8 cellular contexts compared by ENCODE assay signal in the genomic region with DNA sequence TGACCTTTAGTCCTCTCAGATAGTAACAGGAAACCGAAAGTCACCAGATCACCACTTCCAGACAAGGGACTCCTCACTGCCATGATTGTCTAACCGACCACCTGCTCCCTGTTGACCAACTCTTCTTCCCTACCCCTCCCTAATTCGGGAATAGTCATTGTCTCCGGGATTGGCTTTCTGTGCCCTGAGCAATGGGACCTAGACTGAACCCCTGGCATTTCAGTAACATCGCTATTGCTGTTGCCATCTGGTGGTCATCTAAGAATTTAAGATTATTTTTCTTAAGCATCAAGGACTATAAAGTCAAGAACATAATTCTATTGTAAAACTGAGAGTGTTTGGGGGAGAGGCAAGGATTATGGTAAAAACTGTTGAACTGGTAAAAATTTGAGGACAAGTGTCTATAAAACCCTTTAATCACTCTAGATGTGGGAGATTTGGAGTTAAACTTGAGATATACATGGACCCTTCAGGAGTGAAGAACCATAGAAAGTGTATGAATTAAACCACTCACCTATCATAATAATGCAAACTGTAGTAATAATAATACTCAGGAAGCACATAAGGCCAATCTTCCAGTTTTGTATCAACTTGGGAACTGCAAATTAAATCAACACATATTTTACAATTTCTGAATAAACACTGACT. TPM values are rescaled to one million over a fixed set of nuclear protein-coding genes. Genes with fewer than 3 reads are reported as not detected.
DNase-seq lines count a peak whose midpoint lies in the region; ATAC-seq and TF ChIP-seq lines count a peak whose summit lies in the region.

No MANE protein-coding gene starts in this region.

- H3K27me3 Mint-ChIP-seq in activated T-helper 2 cell treated with anti-CD3 and anti-CD28 coated beads, Interferon-gamma antibody, Interleukin-2, Interleukin-4, amounts not matched to agents 10 μg/mL and 5 μg/mL and 100 μg/mL, durations not matched to agents 14 hours and 24 hours and 36 hours (ENCODE audit: low read depth), result peaks cover 28% of the 10 kb centered on the region

- H3K9ac ChIP-seq in rectal smooth muscle tissue (ENCODE audit: low read length), result no peak overlapping the region

- 14% methylated on average over 5 of the region's 5 CpGs for WGBS in heart right ventricle, 2 donors

- H3K4me1 ChIP-seq in heart right ventricle (peaks cover 0 to 8% (median 0%) of the 10 kb centered on the region in 9 donors), rectal smooth muscle tissue (ENCODE audit: control insufficient read depth, insufficient read depth, low read length) (no peaks in the 10 kb centered on the region)

- ATAC-seq in heart right ventricle, result peak in 5 of 8 donors; percentile 49 to 69 (median 56)
- ATAC-seq in GM21526 (IDR thresholded peaks at IDR 0.05; ENCODE audit: low FRiP score, unreplicated experiment), result no peak
- no peak for ATAC-seq in GM19395 (IDR thresholded peaks at IDR 0.05; ENCODE audit: unreplicated experiment)

- peak in 7 of 9 donors; percentile 50 to 69 (median 60) for TF ChIP-seq CTCF in heart right ventricle (IDR thresholded peaks at IDR 0.05)

- H3K27me3 ChIP-seq in heart right ventricle (peaks cover 0 to 3% (median 0%) of the 10 kb centered on the region in 7 donors), rectal smooth muscle tissue (ENCODE audit: control insufficient read depth, insufficient read depth, low read length) (no peaks in the 10 kb centered on the region)

- H3K36me3 ChIP-seq in heart right ventricle, result no peaks in the 10 kb centered on the region
- no peaks in the 10 kb centered on the region for H3K36me3 ChIP-seq in rectal smooth muscle tissue (ENCODE audit: control insufficient read depth, insufficient read depth, low read length)

- H3K9me3 ChIP-seq in heart right ventricle, result no peaks in the 10 kb centered on the region

- peaks cover 22% of the 10 kb centered on the region for H3K4me1 Mint-ChIP-seq in activated T-helper 2 cell treated with anti-CD3 and anti-CD28 coated beads, Interferon-gamma antibody, Interleukin-2, Interleukin-4, amounts not matched to agents 10 μg/mL and 5 μg/mL and 100 μg/mL, durations not matched to agents 14 hours and 24 hours and 36 hours (ENCODE audit: low read depth)

- H3K4me3 ChIP-seq in heart right ventricle (peak overlapping the region in 6 of 10 donors; percentile 8 to 37 (median 20)), rectal smooth muscle tissue (ENCODE audit: low read length) (peak overlapping the region; percentile 45)

- intact Hi-C loops in activated T-helper 2 cell treated with anti-CD3 and anti-CD28 coated beads, Interferon-gamma antibody, Interleukin-2, Interleukin-4, amounts not matched to agents 10 μg/mL and 5 μg/mL and 100 μg/mL, durations not matched to agents 14 hours and 24 hours and 36 hours (cut with micrococcal nuclease), result loop anchor here (1.0 to 5.0 kb wide), 3 partner anchors 59 to 176 kb away; a partner anchor contains a TSS
- intact Hi-C loops in heart right ventricle (cut with DNase I), result loop anchor here in 8 of 10 donors (1.0 to 10.0 kb wide), 9 partner anchors 109 to 179 kb away; no protein-coding TSS in a partner anchor

- peak; percentile 72 for DNase-seq in activated CD8-positive, alpha-beta memory T cell treated with anti-CD3 and anti-CD28 coated beads for 24 hours
- DNase-seq in activated CD8-positive, alpha-beta memory T cell treated with anti-CD3 and anti-CD28 coated beads, Interleukin-2, amount 50 U/mL, for 4 hours, result no peak
- peak; percentile 6 for DNase-seq in MV-4-11 (lab: John Stamatoyannopoulos, UW)
- no peak for DNase-seq in activated T-helper 2 cell treated with anti-CD3 and anti-CD28 coated beads, Interferon-gamma antibody, Interleukin-2, Interleukin-4, amounts not matched to agents 10 μg/mL and 5 μg/mL and 100 μg/mL, durations not matched to agents 14 hours and 24 hours and 36 hours (ENCODE audit: low spot score)
- DNase-seq in heart right ventricle, result peak in 1 of 2 donors; percentile 8

- no peaks in the 10 kb centered on the region for H3K36me3 Mint-ChIP-seq in activated T-helper 2 cell treated with anti-CD3 and anti-CD28 coated beads, Interferon-gamma antibody, Interleukin-2, Interleukin-4, amounts not matched to agents 10 μg/mL and 5 μg/mL and 100 μg/mL, durations not matched to agents 14 hours and 24 hours and 36 hours (ENCODE audit: low read depth)

- H3K4me3 Mint-ChIP-seq in activated T-helper 2 cell treated with anti-CD3 and anti-CD28 coated beads, Interferon-gamma antibody, Interleukin-2, Interleukin-4, amounts not matched to agents 10 μg/mL and 5 μg/mL and 100 μg/mL, durations not matched to agents 14 hours and 24 hours and 36 hours (ENCODE audit: low read depth), result peak overlapping the region; percentile 34

- H3K9me3 Mint-ChIP-seq in activated T-helper 2 cell treated with anti-CD3 and anti-CD28 coated beads, Interferon-gamma antibody, Interleukin-2, Interleukin-4, amounts not matched to agents 10 μg/mL and 5 μg/mL and 100 μg/mL, durations not matched to agents 14 hours and 24 hours and 36 hours, result no peaks in the 10 kb centered on the region

- H3K27ac ChIP-seq in heart right ventricle (no peak overlapping the region), rectal smooth muscle tissue (ENCODE audit: low read depth, low read length) (no peak overlapping the region)

- no peak overlapping the region for H3K27ac Mint-ChIP-seq in activated T-helper 2 cell treated with anti-CD3 and anti-CD28 coated beads, Interferon-gamma antibody, Interleukin-2, Interleukin-4, amounts not matched to agents 10 μg/mL and 5 μg/mL and 100 μg/mL, durations not matched to agents 14 hours and 24 hours and 36 hours

RNA-seq across cellular contexts. Expression of a gene that starts 6.3 kb away (rescaled TPM):
- not detected in 2 replicates for total RNA-seq in activated T-helper 2 cell treated with anti-CD3 and anti-CD28 coated beads, Interferon-gamma antibody, Interleukin-2, Interleukin-4, amounts not matched to agents 10 μg/mL and 5 μg/mL and 100 μg/mL, durations not matched to agents 14 hours and 24 hours and 36 hours
- total RNA-seq in heart right ventricle, result not detected
- not detected for polyA plus RNA-seq in heart right ventricle

RNA-seq across cellular contexts. Expression of a gene that starts 44.6 kb away (rescaled TPM):
- not detected in 2 replicates for total RNA-seq in activated T-helper 2 cell treated with anti-CD3 and anti-CD28 coated beads, Interferon-gamma antibody, Interleukin-2, Interleukin-4, amounts not matched to agents 10 μg/mL and 5 μg/mL and 100 μg/mL, durations not matched to agents 14 hours and 24 hours and 36 hours
- not detected for total RNA-seq in heart right ventricle
- not detected for polyA plus RNA-seq in heart right ventricle

RNA-seq across cellular contexts. Expression of a gene that starts 45.3 kb away (rescaled TPM):
- total RNA-seq in activated T-helper 2 cell treated with anti-CD3 and anti-CD28 coated beads, Interferon-gamma antibody, Interleukin-2, Interleukin-4, amounts not matched to agents 10 μg/mL and 5 μg/mL and 100 μg/mL, durations not matched to agents 14 hours and 24 hours and 36 hours, result 0.30 and 0.32 TPM in 2 replicates
- total RNA-seq in heart right ventricle, result 1 to 10 TPM in 4 of 10 donors, under 1 TPM in 5, not detected in 1; 0.20 to 8.9 (median 0.85) TPM
- polyA plus RNA-seq in heart right ventricle, result under 1 TPM; 0.66 to 0.94 TPM

RNA-seq across cellular contexts. Expression of a gene that starts 56.7 kb away (rescaled TPM):
- total RNA-seq in activated T-helper 2 cell treated with anti-CD3 and anti-CD28 coated beads, Interferon-gamma antibody, Interleukin-2, Interleukin-4, amounts not matched to agents 10 μg/mL and 5 μg/mL and 100 μg/mL, durations not matched to agents 14 hours and 24 hours and 36 hours, result 5.0 and 5.1 TPM in 2 replicates
- total RNA-seq in heart right ventricle, result 10 to 100 TPM in 1 of 10 donors, 1 to 10 TPM in 9; 2.6 to 13.9 (median 3.8) TPM
- 10 to 100 TPM in 1 of 2 donors, 1 to 10 TPM in 1; 4.6 to 10.3 TPM for polyA plus RNA-seq in heart right ventricle

Comparison
In these comparisons a context has a peak if more than half of its experiments do, and no peak if none do; other contexts are left out.
1. DNase-seq: peak in activated CD8-positive, alpha-beta memory T cell treated with anti-CD3 and anti-CD28 coated beads for 24 hours (single experiment) and MV-4-11 (single experiment); none in activated CD8-positive, alpha-beta memory T cell treated with anti-CD3 and anti-CD28 coated beads, Interleukin-2, amount 50 U/mL, for 4 hours (single experiment) and activated T-helper 2 cell treated with anti-CD3 and anti-CD28 coated beads, Interferon-gamma antibody, Interleukin-2, Interleukin-4, amounts not matched to agents 10 μg/mL and 5 μg/mL and 100 μg/mL, durations not matched to agents 14 hours and 24 hours and 36 hours (single experiment).
2. ATAC-seq: peak in heart right ventricle (5 of 8); none in GM21526 (single experiment) and GM19395 (single experiment).